ENCODE assay signal across 23 cellular contexts in genomic region chr10:34654211-34654610, GRCh38.
"Had no signal": no experiment of that assay in that cellular context is flagged by ENCODE, and none has a peak within 500 bp of the region (broad histone marks: within the 10 kb centered on the region; RNA-seq: fewer than 3 reads in every experiment).

No MANE protein-coding gene starts in this region.

- H3K9ac ChIP-seq: KMS-11 had no signal

- H3K36me3 ChIP-seq: SJSA1 had no signal

- H3K36me3 Mint-ChIP-seq: IgD-negative memory B cell had no signal

- H3K9me3 Mint-ChIP-seq: IgD-negative memory B cell had no signal

- H3K4me3 ChIP-seq: K562, SJSA1, SK-N-MC had no signal

- H3K27ac Mint-ChIP-seq: IgD-negative memory B cell had no signal

- H3K4me1 ChIP-seq: SJSA1 had no signal

- H3K4me1 Mint-ChIP-seq: IgD-negative memory B cell had no signal

- H3K27me3 ChIP-seq: SJSA1 had no signal

- H3K9me3 ChIP-seq: SJSA1 had no signal

- ATAC-seq: K562 had no signal

- H3K4me2 ChIP-seq: KMS-11 had no signal

- FAIRE-seq: K562, RCC 7860 had no signal

- H3K27ac ChIP-seq: KMS-11, SJSA1, SK-N-MC had no signal

- DNase-seq: Kasumi-1, MM.1S, NCI-H1092 treated with DMSO at 0.1 percent for 48 hours, NCI-H1436, NCI-H187, NCI-H2029, NCI-H2081 treated with DMSO at 0.1 percent for 48 hours, NCI-H2171, NCI-H226, NCI-H446, NCI-H510A, NCI-H524 treated with DMSO at 0.1 percent for 48 hours, NCI-H69, NCI-H774, Right ventricle myocardium superior, RPMI8226, SIG-M5 had no signal

- H3K27me3 Mint-ChIP-seq: IgD-negative memory B cell had no signal
